In the genomic region with DNA sequence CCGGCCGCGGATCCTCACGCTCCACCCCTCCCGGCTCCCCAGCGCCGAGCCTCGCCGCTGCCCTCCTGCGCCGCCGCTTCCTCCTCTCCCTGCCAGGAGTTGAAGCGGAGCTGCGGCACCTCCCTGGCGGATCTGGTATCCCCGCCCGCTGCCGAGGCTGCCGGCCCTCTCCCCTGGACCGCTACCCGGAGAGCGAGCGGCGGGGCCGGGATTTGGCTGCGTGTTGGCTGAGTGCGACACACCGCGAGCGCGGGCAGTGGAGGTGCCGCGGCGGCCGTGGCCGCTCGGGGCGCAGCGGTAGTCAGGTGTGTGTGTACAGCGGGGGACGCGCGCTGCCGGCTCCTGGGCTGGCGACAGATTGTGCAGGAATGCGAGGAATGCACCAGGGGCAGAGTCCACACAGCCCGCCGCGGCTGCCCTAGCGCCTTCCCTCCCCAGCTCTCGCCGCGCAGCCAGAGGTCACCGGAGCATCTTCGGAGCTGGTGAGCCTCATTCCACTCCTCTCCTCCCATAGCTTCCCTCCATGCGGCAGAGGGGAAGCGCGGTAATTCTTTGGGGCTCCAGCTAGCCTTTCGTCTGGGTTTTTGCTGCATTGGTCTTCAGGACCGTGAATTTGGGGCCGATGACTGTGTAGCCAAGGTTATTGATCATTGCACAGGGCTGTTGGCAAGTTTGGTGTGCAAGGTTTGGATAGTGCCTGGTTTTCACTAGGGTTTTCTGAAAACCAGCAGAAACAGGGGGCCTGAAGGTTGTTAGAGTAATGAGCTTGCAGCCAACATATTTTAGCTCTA, we compare ENCODE assay signal across 8 cellular contexts. TPM values are rescaled to one million over a fixed set of nuclear protein-coding genes. Genes with fewer than 3 reads are reported as not detected.
DNase-seq lines count a peak whose midpoint lies in the region; ATAC-seq and TF ChIP-seq lines count a peak whose summit lies in the region.

No MANE protein-coding gene starts in this region.

- BruUV-seq in PC-9 (replicated peaks; lab: Mats Ljungman, UMichigan) = TSS peak; percentile 28

- no peaks in the 10 kb centered on the region for H3K9me3 Mint-ChIP-seq in activated naive CD4-positive, alpha-beta T cell treated with anti-CD3 and anti-CD28 coated beads, Interleukin-2, amount 50 U/mL, for 72 hours

- intact Hi-C loops in PC-9 (cut with micrococcal nuclease; ENCODE audit: unreplicated experiment) (loop anchor here (5.0 to 10.0 kb wide), 5 partner anchors 79 to 433 kb away; no protein-coding TSS in a partner anchor), Right ventricle myocardium superior (cut with DNase I) (loop anchor here (5.0 kb wide), 1 partner anchor 284 kb away; no protein-coding TSS in a partner anchor), upper lobe of right lung (cut with DNase I) (no loop called here)

- peak overlapping the region; percentile 54 for H3K27ac ChIP-seq in PC-9
- H3K27ac ChIP-seq in osteoblast (ENCODE audit: low read depth, low read length) = peak overlapping the region; percentile 60
- H3K27ac ChIP-seq in upper lobe of right lung = peak overlapping the region; percentile 88

- H3F3A ChIP-seq in PC-9 (ENCODE audit: insufficient read depth, low read depth) = 0 out of 2 replicates have a peak, but pooled peaks cover 5% of the 10 kb centered on the region

- H2AFZ ChIP-seq in PC-9 = peak overlapping the region; percentile 90
- H2AFZ ChIP-seq in osteoblast (ENCODE audit: low read length) = peak overlapping the region; percentile 83

- POLR2A ChIA-PET in PC-9 (lab: Charles Lee; ENCODE audit: unreplicated experiment) = interaction anchor here (0.6 kb wide), 1 partner anchor 258 kb away, joined by 3 read pairs; no protein-coding TSS in a partner anchor

- H3K36me3 Mint-ChIP-seq in activated naive CD4-positive, alpha-beta T cell treated with anti-CD3 and anti-CD28 coated beads, Interleukin-2, amount 50 U/mL, for 72 hours = peaks cover 6% of the 10 kb centered on the region in 2 donors

- H3K9me3 ChIP-seq in PC-9 (ENCODE audit: insufficient read depth, low read depth) (no peaks in the 10 kb centered on the region), osteoblast (ENCODE audit: low read depth, low read length) (no peaks in the 10 kb centered on the region), upper lobe of right lung (no peaks in the 10 kb centered on the region)

- H3K4me3 ChIP-seq in PC-9 (peak overlapping the region; percentile 89), osteoblast (ENCODE audit: insufficient read depth, low read length) (peak overlapping the region; percentile 86), upper lobe of right lung (peak overlapping the region; percentile 91)

- in situ Hi-C loops in Caki2 (cut with HindIII; ENCODE audit: low pct_unique_long_range_greater_than_20kb, low sequenced_read_pairs) = no loop called here

- peaks cover 29% of the 10 kb centered on the region for H3K4me1 ChIP-seq in PC-9 (replicated peaks; ENCODE audit: insufficient read depth)
- peaks cover 22% of the 10 kb centered on the region for H3K4me1 ChIP-seq in osteoblast (ENCODE audit: insufficient read depth, low read length)
- peaks cover 30% of the 10 kb centered on the region for H3K4me1 ChIP-seq in upper lobe of right lung

- H3K9me2 ChIP-seq in PC-9 (ENCODE audit: insufficient read depth) = no peaks in the 10 kb centered on the region

- peak overlapping the region; percentile 90 for H3K4me2 ChIP-seq in PC-9
- H3K4me2 ChIP-seq in osteoblast (ENCODE audit: insufficient read depth, low read length) = peak overlapping the region; percentile 86

- TF ChIP-seq CTCF in PC-9 (conservative IDR thresholded peaks at IDR 0.05) (no peak), osteoblast (IDR thresholded peaks at IDR 0.05; ENCODE audit: extremely low read depth, low read depth, low read length) (peak; percentile 12), upper lobe of right lung (IDR thresholded peaks at IDR 0.05) (peak; percentile 47)

- H4K20me1 ChIP-seq in PC-9 (ENCODE audit: insufficient read depth) = peaks cover 17% of the 10 kb centered on the region; the same call in 1 of the 2 replicates
- H4K20me1 ChIP-seq in osteoblast (ENCODE audit: insufficient read depth, low read length) = peaks cover 23% of the 10 kb centered on the region

- H3K27me3 ChIP-seq in PC-9 (ENCODE audit: insufficient read depth, low read depth) (no peaks in the 10 kb centered on the region), osteoblast (ENCODE audit: insufficient read depth, low read length) (no peaks in the 10 kb centered on the region), upper lobe of right lung (no peaks in the 10 kb centered on the region)

- DNase-seq in Caki2 (ENCODE audit: low read depth) = peak; percentile 88
- peak; percentile 74 to 82 for DNase-seq in PC-9
- peak; percentile 66 to 68 for DNase-seq in activated naive CD4-positive, alpha-beta T cell treated with anti-CD3 and anti-CD28 coated beads, Interleukin-2, amount 50 U/mL, for 72 hours (ENCODE audit: low spot score in 2 of 2)
- DNase-seq in Right ventricle myocardium superior = peak; percentile 84
- DNase-seq in osteoblast (ENCODE audit: insufficient read length, low spot score, missing footprints) = peak; percentile 83
- DNase-seq in upper lobe of right lung = peak; percentile 91

- H3K79me2 ChIP-seq in PC-9 (ENCODE audit: low read depth) (peaks cover 50% of the 10 kb centered on the region), osteoblast (ENCODE audit: insufficient read depth, low read length) (peaks cover 56% of the 10 kb centered on the region)

- CTCF ChIA-PET in PC-9 (lab: Charles Lee) = interaction anchor here (0.9 kb wide), 1 partner anchor 161 kb away, joined by 5 read pairs; no protein-coding TSS in a partner anchor

- ATAC-seq in GM19351 (IDR thresholded peaks at IDR 0.05; ENCODE audit: unreplicated experiment) (peak; percentile 53), HG03457 (IDR thresholded peaks at IDR 0.05; ENCODE audit: unreplicated experiment) (peak; percentile 41), Right ventricle myocardium superior (ENCODE audit: poor library complexity) (peak; percentile 79), upper lobe of right lung (peak; percentile 87)
- peak; percentile 44 to 46 for ATAC-seq in activated naive CD4-positive, alpha-beta T cell treated with anti-CD3 and anti-CD28 coated beads, Interleukin-2, amount 50 U/mL, for 72 hours

- H3K36me3 ChIP-seq in PC-9 (ENCODE audit: low read depth) = no peaks in the 10 kb centered on the region
- H3K36me3 ChIP-seq in osteoblast (ENCODE audit: insufficient read depth, low read length) = no peaks in the 10 kb centered on the region
- H3K36me3 ChIP-seq in upper lobe of right lung = no peaks in the 10 kb centered on the region

- peak overlapping the region; percentile 84 to 94 for H3K27ac Mint-ChIP-seq in activated naive CD4-positive, alpha-beta T cell treated with anti-CD3 and anti-CD28 coated beads, Interleukin-2, amount 50 U/mL, for 72 hours

RNA-seq across cellular contexts. Expression of a gene that starts 1.3 kb away (rescaled TPM):
- 7.9 and 15.1 TPM in 2 replicates for total RNA-seq in Caki2 (2014; rRNA removed; shearing (Covaris generic); ENCODE audit: low replicate concordance)
- 55.5 and 59.1 TPM in 2 replicates for total RNA-seq in PC-9 (2021)
- 10 to 100 TPM; 36.3 to 44.8 TPM for total RNA-seq in activated naive CD4-positive, alpha-beta T cell treated with anti-CD3 and anti-CD28 coated beads, Interleukin-2, amount 50 U/mL, for 72 hours
- 49.6 TPM for total RNA-seq in Right ventricle myocardium superior
- 47.4 and 54.5 TPM in 2 replicates for total RNA-seq in osteoblast
- total RNA-seq in upper lobe of right lung = 74.7 TPM

RNA-seq across cellular contexts. Expression of a gene that starts 1.5 kb away (rescaled TPM):
- 0.41 and 7.2 TPM in 2 replicates for total RNA-seq in Caki2 (2014; rRNA removed; shearing (Covaris generic); ENCODE audit: low replicate concordance)
- total RNA-seq in PC-9 (2021) (1.8 and 2.3 TPM in 2 replicates), Right ventricle myocardium superior (1.0 TPM), osteoblast (1.8 and 2.1 TPM in 2 replicates), upper lobe of right lung (1.2 TPM)
- under 1 TPM in 1 of 2 donors, not detected in 1; 0.08 TPM for total RNA-seq in activated naive CD4-positive, alpha-beta T cell treated with anti-CD3 and anti-CD28 coated beads, Interleukin-2, amount 50 U/mL, for 72 hours

Comparison
In these comparisons a context has a peak if more than half of its experiments do, and no peak if none do; other contexts are left out.
1. Peak in every context shown above with its lines: DNase-seq, ATAC-seq, H3K4me3 ChIP-seq and H3K27ac ChIP-seq.